1 cellular context compared by ENCODE assay signal in the genomic region with DNA sequence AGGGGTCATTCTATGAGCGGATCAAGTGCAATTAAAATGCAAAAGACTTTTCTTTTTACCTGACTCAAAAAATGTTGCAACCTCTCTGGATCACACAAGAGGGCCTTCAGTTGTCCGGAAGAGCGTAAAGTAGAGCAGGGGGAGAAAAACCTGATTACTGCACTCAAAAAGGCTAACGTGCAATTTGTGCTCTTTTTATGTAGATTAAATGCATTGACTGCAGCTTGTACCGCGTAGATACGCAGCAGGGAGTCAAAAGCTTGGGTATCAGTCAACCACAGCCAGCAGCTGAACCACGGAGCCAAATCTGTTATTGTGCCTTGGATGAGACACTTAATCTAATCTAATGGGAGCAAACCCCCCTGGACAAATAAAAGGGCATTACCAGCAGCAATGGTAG.
TF ChIP-seq lines count a peak whose summit lies in the region.

No MANE protein-coding gene starts in this region.

TF ChIP-seq in HEK293, 187 proteins besides CTCF, POLR2A, EP300 and RAD21 (continued from another document):
- TF ChIP-seq, protein P1, sequence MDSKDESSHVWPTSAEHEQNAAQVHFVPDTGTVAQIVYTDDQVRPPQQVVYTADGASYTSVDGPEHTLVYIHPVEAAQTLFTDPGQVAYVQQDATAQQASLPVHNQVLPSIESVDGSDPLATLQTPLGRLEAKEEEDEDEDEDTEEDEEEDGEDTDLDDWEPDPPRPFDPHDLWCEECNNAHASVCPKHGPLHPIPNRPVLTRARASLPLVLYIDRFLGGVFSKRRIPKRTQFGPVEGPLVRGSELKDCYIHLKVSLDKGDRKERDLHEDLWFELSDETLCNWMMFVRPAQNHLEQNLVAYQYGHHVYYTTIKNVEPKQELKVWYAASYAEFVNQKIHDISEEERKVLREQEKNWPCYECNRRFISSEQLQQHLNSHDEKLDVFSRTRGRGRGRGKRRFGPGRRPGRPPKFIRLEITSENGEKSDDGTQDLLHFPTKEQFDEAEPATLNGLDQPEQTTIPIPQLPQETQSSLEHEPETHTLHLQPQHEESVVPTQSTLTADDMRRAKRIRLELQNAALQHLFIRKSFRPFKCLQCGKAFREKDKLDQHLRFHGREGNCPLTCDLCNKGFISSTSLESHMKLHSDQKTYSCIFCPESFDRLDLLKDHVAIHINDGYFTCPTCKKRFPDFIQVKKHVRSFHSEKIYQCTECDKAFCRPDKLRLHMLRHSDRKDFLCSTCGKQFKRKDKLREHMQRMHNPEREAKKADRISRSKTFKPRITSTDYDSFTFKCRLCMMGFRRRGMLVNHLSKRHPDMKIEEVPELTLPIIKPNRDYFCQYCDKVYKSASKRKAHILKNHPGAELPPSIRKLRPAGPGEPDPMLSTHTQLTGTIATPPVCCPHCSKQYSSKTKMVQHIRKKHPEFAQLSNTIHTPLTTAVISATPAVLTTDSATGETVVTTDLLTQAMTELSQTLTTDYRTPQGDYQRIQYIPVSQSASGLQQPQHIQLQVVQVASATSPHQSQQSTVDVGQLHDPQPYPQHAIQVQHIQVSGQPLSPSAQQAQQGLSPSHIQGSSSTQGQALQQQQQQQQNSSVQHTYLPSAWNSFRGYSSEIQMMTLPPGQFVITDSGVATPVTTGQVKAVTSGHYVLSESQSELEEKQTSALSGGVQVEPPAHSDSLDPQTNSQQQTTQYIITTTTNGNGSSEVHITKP (tag by site-specific recombination; IDR thresholded peaks at IDR 0.05): peak; percentile 30; the same call in 1 of the 2 replicates
- no peak for TF ChIP-seq ZNF785 (tag by site-specific recombination; IDR thresholded peaks at IDR 0.05)
- TF ChIP-seq, protein P2, sequence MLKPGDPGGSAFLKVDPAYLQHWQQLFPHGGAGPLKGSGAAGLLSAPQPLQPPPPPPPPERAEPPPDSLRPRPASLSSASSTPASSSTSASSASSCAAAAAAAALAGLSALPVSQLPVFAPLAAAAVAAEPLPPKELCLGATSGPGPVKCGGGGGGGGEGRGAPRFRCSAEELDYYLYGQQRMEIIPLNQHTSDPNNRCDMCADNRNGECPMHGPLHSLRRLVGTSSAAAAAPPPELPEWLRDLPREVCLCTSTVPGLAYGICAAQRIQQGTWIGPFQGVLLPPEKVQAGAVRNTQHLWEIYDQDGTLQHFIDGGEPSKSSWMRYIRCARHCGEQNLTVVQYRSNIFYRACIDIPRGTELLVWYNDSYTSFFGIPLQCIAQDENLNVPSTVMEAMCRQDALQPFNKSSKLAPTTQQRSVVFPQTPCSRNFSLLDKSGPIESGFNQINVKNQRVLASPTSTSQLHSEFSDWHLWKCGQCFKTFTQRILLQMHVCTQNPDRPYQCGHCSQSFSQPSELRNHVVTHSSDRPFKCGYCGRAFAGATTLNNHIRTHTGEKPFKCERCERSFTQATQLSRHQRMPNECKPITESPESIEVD (tag by site-specific recombination; IDR thresholded peaks at IDR 0.05): peak; percentile 80
- no peak for TF ChIP-seq PATZ1 (tag by site-specific recombination; IDR thresholded peaks at IDR 0.05)
